In the genomic region with DNA sequence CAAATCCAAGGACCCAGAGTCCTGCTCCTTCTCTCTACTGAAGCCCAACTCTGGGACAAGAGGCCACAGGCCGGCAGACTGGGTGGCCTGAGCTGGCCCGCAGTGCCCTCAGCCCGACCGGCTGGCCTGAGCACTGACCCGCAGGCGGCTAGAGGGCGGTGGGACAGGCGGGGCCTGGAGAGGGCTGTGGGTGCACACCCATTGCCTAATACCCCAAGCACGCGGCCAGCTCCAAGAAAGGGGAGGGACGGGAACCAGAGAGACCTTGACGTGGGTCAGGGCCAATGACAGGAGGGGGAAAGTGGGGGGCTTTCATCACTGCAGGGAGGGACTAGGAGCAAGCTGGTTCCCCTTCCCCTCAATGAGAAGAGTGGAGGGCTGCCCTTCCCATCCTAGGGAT, we compare ENCODE assay signal across 16 cellular contexts. TPM values are rescaled to one million over a fixed set of nuclear protein-coding genes. Genes with fewer than 3 reads are reported as not detected.
DNase-seq lines count a peak whose midpoint lies in the region; ATAC-seq, FAIRE-seq and TF ChIP-seq lines count a peak whose summit lies in the region.
"Had no signal": no experiment of that assay in that cellular context is flagged by ENCODE, and none has a peak within 500 bp of the region (broad histone marks: within the 10 kb centered on the region; RNA-seq: fewer than 3 reads in every experiment).

No MANE protein-coding gene starts in this region.

- H3K9me3 ChIP-seq in tibial nerve = no peaks in the 10 kb centered on the region
- H3K9me3 ChIP-seq: suprapubic skin had no signal

- WGBS in tibial nerve, 2 donors = 5 to 9% methylated on average over 11 to 12 of the region's 12 CpGs

- peak overlapping the region in 1 of 4 donors; percentile 56 for H3K27ac ChIP-seq in tibial nerve
- H3K27ac ChIP-seq: SK-N-MC, suprapubic skin had no signal

- TF ChIP-seq POLR2A in tibial nerve (IDR thresholded peaks at IDR 0.05) (no peak), GM12892 (IDR thresholded peaks at IDR 0.05; ENCODE audit: low read depth, low read length) (no peak)

- peak; percentile 71 for DNase-seq in H7
- peak; percentile 32 for DNase-seq in fibroblast of mammary gland (ENCODE audit: low read depth)
- peak; percentile 71 for DNase-seq in islet precursor cell
- peak; percentile 64 to 75 for DNase-seq in tibial nerve (ENCODE audit: low spot score in 2 of 2)
- no peak for DNase-seq in GM12892 (ENCODE audit: insufficient read length)
- DNase-seq in NCI-H524 (lab: John Stamatoyannopoulos, UW) = no peak
- DNase-seq: mesendoderm, NCI-H1092, NCI-H748 treated with DMSO at 0.1 percent for 48 hours had no signal

- no peaks in the 10 kb centered on the region for H3K36me3 ChIP-seq in H7 (replicated peaks; ENCODE audit: control insufficient read depth, insufficient read depth, low read length)
- no peaks in the 10 kb centered on the region for H3K36me3 ChIP-seq in tibial nerve
- H3K36me3 ChIP-seq: suprapubic skin had no signal

- H3K27me3 ChIP-seq in H7 (ENCODE audit: control insufficient read depth, insufficient read depth, low read length) (peaks cover 96% of the 10 kb centered on the region), tibial nerve (peaks cover 2 to 94% of the 10 kb centered on the region in 2 donors)

- TF ChIP-seq EP300 in tibial nerve (IDR thresholded peaks at IDR 0.05) = peak in 1 of 2 donors; percentile 29

- no peak overlapping the region for H3K4me3 ChIP-seq in H7 (ENCODE audit: insufficient read depth, low read depth, low read length)
- H3K4me3 ChIP-seq in fibroblast of mammary gland (ENCODE audit: control insufficient read depth, low read depth, low read length) = no peak overlapping the region
- H3K4me3 ChIP-seq in tibial nerve = no peak overlapping the region
- H3K4me3 ChIP-seq: SK-N-MC, suprapubic skin had no signal

- ATAC-seq in GM21447 (IDR thresholded peaks at IDR 0.05; ENCODE audit: unreplicated experiment) = no peak

- H3K4me1 ChIP-seq in tibial nerve = peaks cover 0 to 65% (median 25%) of the 10 kb centered on the region in 4 donors

- FAIRE-seq in GM12892 (lab: Jason Lieb, UNC) = no peak

- TF ChIP-seq CTCF in fibroblast of mammary gland (conservative IDR thresholded peaks at IDR 0.05; ENCODE audit: control insufficient read depth, insufficient read depth, low read depth, low read length) (no peak), tibial nerve (IDR thresholded peaks at IDR 0.05) (no peak)

RNA-seq across cellular contexts. Expression of gene WNT10B, which starts 2.0 kb away (rescaled TPM):
- 0.83 and 0.92 TPM in 2 replicates for total RNA-seq in H7 (2014; rRNA removed; shearing (Covaris generic))
- total RNA-seq in tibial nerve = 10 to 100 TPM in 1 of 4 donors, 1 to 10 TPM in 2, under 1 TPM in 1; 0.60 to 11.0 (median 3.6) TPM
- 0.36 TPM for polyA plus RNA-seq in GM12892 (2012; ENCODE audit: missing spikeins)

RNA-seq across cellular contexts. Expression of gene WNT1, which starts 4.6 kb away (rescaled TPM):
- total RNA-seq in H7 (2014; rRNA removed; shearing (Covaris generic)) = not detected in 2 replicates
- total RNA-seq in tibial nerve = not detected
- not detected for polyA plus RNA-seq in GM12892 (2012; ENCODE audit: missing spikeins)
- total RNA-seq: B cell, HFFc6, suprapubic skin had no signal
- polyA plus RNA-seq: neural cell had no signal

RNA-seq across cellular contexts. Expression of gene ARF3, which starts 16.2 kb away (rescaled TPM):
- 68.9 and 95.1 TPM in 2 replicates for total RNA-seq in H7 (2014; rRNA removed; shearing (Covaris generic))
- 10 to 100 TPM; 45.3 to 55.2 (median 49.3) TPM for total RNA-seq in tibial nerve
- 89.4 TPM for polyA plus RNA-seq in GM12892 (2012; ENCODE audit: missing spikeins)

RNA-seq across cellular contexts. Expression of gene DDN, which starts 25.6 kb away (rescaled TPM):
- total RNA-seq in H7 (2014; rRNA removed; shearing (Covaris generic)) = 0.10 and 0.30 TPM in 2 replicates
- not detected for total RNA-seq in tibial nerve
- polyA plus RNA-seq in GM12892 (2012; ENCODE audit: missing spikeins) = 2.2 TPM
- polyA plus RNA-seq: immature natural killer cell had no signal

RNA-seq across cellular contexts. Expression of gene PRKAG1, which starts 45.0 kb away (rescaled TPM):
- total RNA-seq in H7 (2014; rRNA removed; shearing (Covaris generic)) = 44.2 and 51.1 TPM in 2 replicates
- 10 to 100 TPM; 40.6 to 60.7 (median 46.1) TPM for total RNA-seq in tibial nerve
- 48.0 TPM for polyA plus RNA-seq in GM12892 (2012; ENCODE audit: missing spikeins)

Comparison
In these comparisons a context has a peak if more than half of its experiments do, and no peak if none do; other contexts are left out.
1. DNase-seq: peak in H7 (single experiment), fibroblast of mammary gland (single experiment), islet precursor cell (single experiment) and tibial nerve (2 of 2); none in GM12892 (single experiment) and NCI-H524 (0 of 2).